8 cellular contexts compared by ENCODE assay signal in the genomic region with DNA sequence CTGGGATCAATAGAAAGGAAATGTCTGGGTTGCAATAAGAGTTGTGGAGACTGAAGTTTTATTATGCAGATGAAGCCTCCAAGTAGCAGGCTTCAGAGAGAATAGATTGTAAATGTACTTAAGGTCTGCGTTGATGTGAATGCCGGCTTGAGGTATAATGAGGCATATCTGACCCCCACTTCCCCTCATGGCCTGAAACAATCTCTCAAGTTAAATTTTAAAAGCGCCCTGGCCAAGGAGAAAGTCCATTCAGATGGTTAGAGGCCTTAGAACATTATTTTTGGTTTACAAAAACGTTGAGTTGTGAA. TPM values are rescaled to one million over a fixed set of nuclear protein-coding genes. Genes with fewer than 3 reads are reported as not detected.
DNase-seq lines count a peak whose midpoint lies in the region; ATAC-seq and TF ChIP-seq lines count a peak whose summit lies in the region.

No MANE protein-coding gene starts in this region.

- in situ Hi-C loops in astrocyte of the spinal cord (cut with HindIII; ENCODE audit: low sequenced_read_pairs), result no loop called here

- peak; percentile 23 for ATAC-seq in memory B cell (ENCODE audit: low read depth)
- ATAC-seq in aorta (ENCODE audit: low FRiP score), result peak; percentile 13
- no peak for ATAC-seq in GM18909 (IDR thresholded peaks at IDR 0.05; ENCODE audit: poor library complexity, unreplicated experiment)

- no peak for TF ChIP-seq CTCF in astrocyte of the spinal cord (IDR thresholded peaks at IDR 0.05; ENCODE audit: low read depth, low read length)

- CTCF ChIA-PET in activated naive CD4-positive, alpha-beta T cell treated with anti-CD3 and anti-CD28 coated beads for 36 hours (lab: Charles Lee), result interaction anchor here (1.5 kb wide), 1 partner anchor 11 kb away, joined by 4 read pairs; no protein-coding TSS in a partner anchor

- H3K4me1 Mint-ChIP-seq in activated naive CD4-positive, alpha-beta T cell treated with anti-CD3 and anti-CD28 coated beads for 36 hours (ENCODE audit: low read depth), result peaks cover 19% of the 10 kb centered on the region
- H3K4me1 Mint-ChIP-seq in memory B cell, result peaks cover 29% of the 10 kb centered on the region

- no peak for DNase-seq in activated naive CD4-positive, alpha-beta T cell treated with anti-CD3 and anti-CD28 coated beads for 36 hours
- DNase-seq in activated naive CD4-positive, alpha-beta T cell (lab: John Stamatoyannopoulos, UW), result no peak
- no peak for DNase-seq in astrocyte of the spinal cord (ENCODE audit: low read depth, low spot score)
- peak in 1 of 2 donors; percentile 27 for DNase-seq in memory B cell (ENCODE audit: low spot score in 2 of 2)
- DNase-seq in aorta, result no peak
- no peak for DNase-seq in NCI-H446 (lab: John Stamatoyannopoulos, UW)
- no peak for DNase-seq in head of caudate nucleus

- no peak overlapping the region for H3K27ac Mint-ChIP-seq in activated naive CD4-positive, alpha-beta T cell treated with anti-CD3 and anti-CD28 coated beads for 36 hours
- H3K27ac Mint-ChIP-seq in memory B cell, result peak overlapping the region; percentile 91

- WGBS in aorta, 2 donors, result 0 to 1% methylated on average over 4 of the region's 4 CpGs

- no peaks in the 10 kb centered on the region for H3K36me3 Mint-ChIP-seq in activated naive CD4-positive, alpha-beta T cell treated with anti-CD3 and anti-CD28 coated beads for 36 hours (ENCODE audit: low read depth)
- H3K36me3 Mint-ChIP-seq in memory B cell, result peaks cover 12% of the 10 kb centered on the region

- H3K4me3 Mint-ChIP-seq in activated naive CD4-positive, alpha-beta T cell treated with anti-CD3 and anti-CD28 coated beads for 36 hours, result peak overlapping the region; percentile 41
- peak overlapping the region; percentile 100 for H3K4me3 Mint-ChIP-seq in memory B cell

- no peaks in the 10 kb centered on the region for H3K9me3 Mint-ChIP-seq in activated naive CD4-positive, alpha-beta T cell treated with anti-CD3 and anti-CD28 coated beads for 36 hours
- H3K9me3 Mint-ChIP-seq in memory B cell, result no peaks in the 10 kb centered on the region

- peaks cover 0 to 4% of the 10 kb centered on the region in 2 donors for H3K4me1 ChIP-seq in aorta (ENCODE audit: control insufficient read depth in 1 of 2, insufficient read depth in 2 of 2, low read length in 2 of 2)

- intact Hi-C loops in activated naive CD4-positive, alpha-beta T cell treated with anti-CD3 and anti-CD28 coated beads for 36 hours (cut with micrococcal nuclease), result no loop called here
- intact Hi-C loops in aorta (cut with DNase I) (loop anchor here in 1 of 2 donors (2.0 to 10.0 kb wide), 2 partner anchors 61 to 99 kb away; no protein-coding TSS in a partner anchor), head of caudate nucleus (cut with DNase I) (loop anchor here (10.0 kb wide), 2 partner anchors 61 to 101 kb away; a partner anchor contains a TSS)

- H3K9me3 ChIP-seq in aorta (ENCODE audit: control insufficient read depth, low read length), result no peaks in the 10 kb centered on the region

- H3K4me3 ChIP-seq in astrocyte of the spinal cord (ENCODE audit: low read depth, low read length), result peak overlapping the region; percentile 68
- H3K4me3 ChIP-seq in aorta (ENCODE audit: low read length in 2 of 2), result peak overlapping the region; percentile 84 to 95

- no peaks in the 10 kb centered on the region for H3K27me3 Mint-ChIP-seq in activated naive CD4-positive, alpha-beta T cell treated with anti-CD3 and anti-CD28 coated beads for 36 hours (ENCODE audit: low read depth)
- H3K27me3 Mint-ChIP-seq in memory B cell, result no peaks in the 10 kb centered on the region

- H3K27me3 ChIP-seq in aorta (ENCODE audit: control insufficient read depth in 1 of 2, insufficient read depth in 2 of 2, low read length in 1 of 2), result no peaks in the 10 kb centered on the region

- no peaks in the 10 kb centered on the region for H3K36me3 ChIP-seq in aorta (ENCODE audit: control insufficient read depth in 1 of 2, insufficient read depth in 2 of 2, low read length in 1 of 2)

- H3K27ac ChIP-seq in aorta (ENCODE audit: low read depth in 1 of 2, low read length in 2 of 2), result peak overlapping the region; percentile 67 to 82

RNA-seq across cellular contexts. Expression of a gene that starts 28.3 kb away (rescaled TPM):
- not detected for total RNA-seq in activated naive CD4-positive, alpha-beta T cell treated with anti-CD3 and anti-CD28 coated beads for 36 hours
- not detected for total RNA-seq in aorta
- polyA plus RNA-seq in aorta, result not detected
